Comparison of ENCODE assay signal across 1 cellular context in genomic region chr17:43663383-43663782, GRCh38.
TF ChIP-seq lines count a peak whose summit lies in the region.

No MANE protein-coding gene starts in this region.

TF ChIP-seq in HepG2, 621 proteins besides CTCF, POLR2A, EP300 and RAD21 (continued from another document):
- TF ChIP-seq TEAD3 (CRISPR knock-in tag; optimal IDR thresholded peaks at IDR 0.05; ENCODE audit: borderline replicate concordance) = no peak
- no peak for TF ChIP-seq AHDC1 (CRISPR knock-in tag; IDR thresholded peaks at IDR 0.05; ENCODE audit: borderline replicate concordance)
- TF ChIP-seq ISX (CRISPR knock-in tag; conservative IDR thresholded peaks at IDR 0.05) = no peak
- TF ChIP-seq CHD4 (IDR thresholded peaks at IDR 0.05; ENCODE audit: borderline replicate concordance, low read length) = 0 out of 2 replicates have a peak, but pooled peaks have one; percentile 65
- no peak for TF ChIP-seq ZSCAN25 (CRISPR knock-in tag; IDR thresholded peaks at IDR 0.05)
- TF ChIP-seq ZNF629 (CRISPR knock-in tag; conservative IDR thresholded peaks at IDR 0.05) = peak; percentile 97
- no peak for TF ChIP-seq ASH2L (IDR thresholded peaks at IDR 0.05; ENCODE audit: insufficient read length, low read depth, low read length)
- peak; percentile 42; the same call in 1 of the 2 replicates for TF ChIP-seq KDM1A (CRISPR knock-in tag; IDR thresholded peaks at IDR 0.05)
- no peak for TF ChIP-seq RXRA (CRISPR knock-in tag; IDR thresholded peaks at IDR 0.05)
- TF ChIP-seq ZMYM2 (CRISPR knock-in tag; IDR thresholded peaks at IDR 0.05) = 0 out of 2 replicates have a peak, but pooled peaks have one; percentile 51
- peak; percentile 85 for TF ChIP-seq ZNF768 (CRISPR knock-in tag; IDR thresholded peaks at IDR 0.05)
- no peak for TF ChIP-seq CENPX (CRISPR knock-in tag; IDR thresholded peaks at IDR 0.05)
- TF ChIP-seq ZMYM3 (CRISPR knock-in tag; IDR thresholded peaks at IDR 0.05) = peak; percentile 89
- no peak for TF ChIP-seq MIER2 (CRISPR knock-in tag; IDR thresholded peaks at IDR 0.05)
